8 cellular contexts compared by ENCODE assay signal in genomic region chr6:136289579-136290405, GRCh38. TPM values are rescaled to one million over a fixed set of nuclear protein-coding genes. Genes with fewer than 3 reads are reported as not detected.
A peak's percentile ranks its signal among the peaks of the same experiment; 100 is the strongest.
DNase-seq lines count a peak whose midpoint lies in the region; ATAC-seq, FAIRE-seq and TF ChIP-seq lines count a peak whose summit lies in the region.

BCLAF1 (minus strand) TSS chr6:136289846; CDS start chr6:136279866, 9,980 bp downstream.

- TF ChIP-seq CTCF in AG04450 (IDR thresholded peaks at IDR 0.05; ENCODE audit: low read depth, low read length) (no peak), WTC11 (IDR thresholded peaks at IDR 0.05) (no peak), cardiac fibroblast (IDR thresholded peaks at IDR 0.05; ENCODE audit: low read depth, low read length) (no peak)

- no peaks in the 10 kb centered on the region for H3K27me3 Mint-ChIP-seq in WTC11 (ENCODE audit: low read depth)

- ATAC-seq in GM18909 (IDR thresholded peaks at IDR 0.05; ENCODE audit: poor library complexity, unreplicated experiment) (peak; percentile 96), HG03175 (IDR thresholded peaks at IDR 0.05; ENCODE audit: unreplicated experiment) (peak; percentile 87), WTC11 (peak; percentile 95)

- CTCF ChIA-PET in AG04450 (lab: Charles Lee) (interaction anchor here (0.7 to 1.4 kb wide), 5 partner anchors 13 to 754 kb away, joined by 3 to 9 read pairs (median 3); no protein-coding TSS in a partner anchor), WTC11 (lab: Charles Lee) (interaction anchor here (0.9 to 1.6 kb wide), 9 partner anchors 11 to 1025 kb away, joined by 3 to 19 read pairs (median 4); partner anchors contain the start of genes MAP3K5 and MAP7)

- H3K4me1 ChIP-seq in small intestine (ENCODE audit: control insufficient read depth in 2 of 2, insufficient read depth in 1 of 2, low read depth in 1 of 2, low read length in 1 of 2), result peaks cover 6 to 16% of the 10 kb centered on the region in 2 donors

- H3K4me1 Mint-ChIP-seq in WTC11, result peaks cover 42% of the 10 kb centered on the region

- peak within 1 kb of the TSS; percentile 100 for H3K27ac ChIP-seq in AG04450 (ENCODE audit: low read depth, low read length)
- peak within 1 kb of the TSS; percentile 98 to 99 for H3K27ac ChIP-seq in small intestine (ENCODE audit: low read depth in 1 of 2, low read length in 1 of 2)

- H3K27me3 ChIP-seq in AG04450 (ENCODE audit: control insufficient read depth, insufficient read depth, low read length) (no peaks in the 10 kb centered on the region), small intestine (ENCODE audit: control insufficient read depth in 2 of 2, insufficient read depth in 2 of 2, low read length in 2 of 2) (no peaks in the 10 kb centered on the region)

- H3K9me3 ChIP-seq in AG04450 (ENCODE audit: control insufficient read depth, insufficient read depth, low read length), result no peaks in the 10 kb centered on the region; the same call in 1 of the 2 replicates
- no peaks in the 10 kb centered on the region for H3K9me3 ChIP-seq in small intestine (ENCODE audit: control insufficient read depth, low read depth)

- no peaks in the 10 kb centered on the region for H3K9me3 Mint-ChIP-seq in WTC11

- WGBS in small intestine, 3 donors, result 0 to 1% (median 0%) methylated on average over 60 of the region's 60 CpGs

- peak within 1 kb of the TSS; percentile 100 for H3K4me3 Mint-ChIP-seq in WTC11

- H3K36me3 ChIP-seq in small intestine (ENCODE audit: control insufficient read depth in 2 of 2, insufficient read depth in 2 of 2, low read length in 2 of 2), result peaks cover 0 to 3% of the 10 kb centered on the region in 2 donors

- peak; percentile 26 for FAIRE-seq in small intestine (lab: Jason Lieb, UNC)

- H3K4me3 ChIP-seq in AG04450 (ENCODE audit: low read depth, low read length) (peak within 1 kb of the TSS; percentile 98), cardiac fibroblast (replicated peaks in 1 of 2; ENCODE audit: low read depth in 2 of 2, low read length in 2 of 2) (peak within 1 kb of the TSS; percentile 82 to 99), small intestine (ENCODE audit: low read depth in 1 of 2, low read length in 2 of 2) (peak within 1 kb of the TSS; percentile 74)

- H3K36me3 Mint-ChIP-seq in WTC11, result peaks cover 9% of the 10 kb centered on the region

- DNase-seq in AG04450 (ENCODE audit: low read depth, low spot score) (peak; percentile 99), NCI-H226 (peak; percentile 97), WTC11 (ENCODE audit: low spot score) (peak; percentile 99), cardiac fibroblast (ENCODE audit: low read depth in 2 of 2) (peak; percentile 100), iPS-NIHi11 (ENCODE audit: low spot score) (peak; percentile 93), small intestine (peak; percentile 99)

- POLR2A ChIA-PET in AG04450 (lab: Yijun Ruan, JAX), result interaction anchor here (0.6 to 2.8 kb wide), 16 partner anchors 8 to 854 kb away, joined by 3 to 24 read pairs (median 4); partner anchors contain the start of genes AHI1, MAP3K5 and MTFR2
- POLR2A ChIA-PET in WTC11 (lab: Charles Lee), result interaction anchor here (0.6 to 1.7 kb wide), 14 partner anchors 8 to 787 kb away, joined by 3 to 11 read pairs (median 4); partner anchors contain the start of genes MAP3K5, MAP7 and MTFR2

- peak within 1 kb of the TSS; percentile 100 for H3K27ac Mint-ChIP-seq in WTC11

TF ChIP-seq in WTC11, 78 proteins besides CTCF, POLR2A, EP300 and RAD21 (continues in another document):
- no peak for TF ChIP-seq TP53 (CRISPR knock-in tag; IDR thresholded peaks at IDR 0.05)
- TF ChIP-seq CDX4 (CRISPR knock-in tag; IDR thresholded peaks at IDR 0.05; ENCODE audit: borderline replicate concordance), result peak; percentile 8; the same call in 1 of the 2 replicates
- no peak; the same call in 1 of the 2 replicates for TF ChIP-seq ZNF416 (CRISPR knock-in tag; IDR thresholded peaks at IDR 0.05)
- TF ChIP-seq ZNF423 (CRISPR knock-in tag; IDR thresholded peaks at IDR 0.05), result no peak
- peak; percentile 86 for TF ChIP-seq SP1 (CRISPR knock-in tag; conservative IDR thresholded peaks at IDR 0.05)
- peak; percentile 93 for TF ChIP-seq ETV6 (CRISPR knock-in tag; IDR thresholded peaks at IDR 0.05)
- no peak for TF ChIP-seq ERG (CRISPR knock-in tag; IDR thresholded peaks at IDR 0.05)
- TF ChIP-seq CREB1 (CRISPR knock-in tag; IDR thresholded peaks at IDR 0.05), result no peak; the same call in 1 of the 2 replicates
- TF ChIP-seq MAX (CRISPR knock-in tag; IDR thresholded peaks at IDR 0.05), result peak; percentile 90
- TF ChIP-seq FOXK1 (CRISPR knock-in tag; IDR thresholded peaks at IDR 0.05), result peak; percentile 75; the same call in 1 of the 2 replicates
- 0 out of 2 replicates have a peak, but pooled peaks have one; percentile 50 for TF ChIP-seq NFATC4 (CRISPR knock-in tag; IDR thresholded peaks at IDR 0.05)
- TF ChIP-seq TEAD1 (CRISPR knock-in tag; IDR thresholded peaks at IDR 0.05), result peak; percentile 76; the same call in 1 of the 2 replicates
- TF ChIP-seq FOXP4 (CRISPR knock-in tag; IDR thresholded peaks at IDR 0.05), result 0 out of 2 replicates have a peak, but pooled peaks have one; percentile 43
- TF ChIP-seq STAT6 (CRISPR knock-in tag; conservative IDR thresholded peaks at IDR 0.05; ENCODE audit: low read depth), result no peak

RNA-seq across cellular contexts. Expression of gene BCLAF1, which starts in this region (rescaled TPM):
- polyA plus RNA-seq in AG04450 (2011; rRNA removed) (75.0 and 117 TPM in 2 replicates), small intestine (10 to 100 TPM; 15.4 to 30.0 (median 16.8) TPM)
- polyA minus RNA-seq in AG04450 (2011; rRNA and poly(A)+ RNA removed), result 58.9 and 125 TPM in 2 replicates
- 147 to 184 TPM (median 162 TPM) in 3 replicates for total RNA-seq in WTC11 (2021)

Comparison
In these comparisons a context has a peak if more than half of its experiments do, and no peak if none do; other contexts are left out.
1. Peak in every context shown above with its lines: DNase-seq, ATAC-seq, H3K4me3 ChIP-seq and H3K27ac ChIP-seq.